1 cellular context compared by ENCODE assay signal in the genomic region with DNA sequence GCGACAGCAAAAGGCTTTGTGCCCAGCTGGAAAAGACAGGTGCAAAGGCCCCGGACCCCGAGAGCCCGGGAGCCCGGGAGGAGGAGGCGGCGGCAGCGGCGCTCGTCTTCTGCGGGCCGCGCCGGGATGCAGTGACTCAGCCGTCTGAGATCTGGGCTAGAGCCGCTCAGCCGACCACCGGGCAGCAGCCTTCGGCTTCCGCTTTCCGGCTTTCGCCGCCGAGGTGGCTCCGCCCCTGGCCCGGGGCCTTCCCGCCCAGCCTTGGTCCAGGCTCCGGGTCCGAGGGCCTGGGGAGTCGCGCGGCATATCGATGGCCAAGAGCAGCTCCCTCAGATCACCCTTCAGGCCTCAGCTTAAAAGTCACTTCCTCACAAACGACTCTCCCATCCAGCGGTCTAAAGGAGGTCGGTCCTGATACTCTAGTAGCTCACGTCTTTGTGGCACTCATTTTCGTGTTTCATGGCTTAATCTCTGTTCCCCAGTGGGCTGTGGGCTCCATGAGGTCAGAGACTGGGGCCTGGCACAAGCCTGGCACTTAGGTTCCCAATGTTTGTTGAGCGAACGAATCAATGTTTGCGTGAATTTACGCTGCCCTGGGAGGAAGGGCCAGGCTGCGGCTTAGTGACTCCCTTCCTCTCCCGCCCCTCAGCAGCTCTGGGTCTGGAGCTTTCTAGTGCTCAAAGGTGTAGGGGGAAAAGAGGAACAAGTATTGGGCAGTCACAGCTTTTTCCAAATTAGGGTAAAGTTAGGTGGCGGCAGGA.
A peak's percentile ranks its signal among the peaks of the same experiment; 100 is the strongest.
TF ChIP-seq lines count a peak whose summit lies in the region.

A gene (minus strand): TSS at position 146 of the 761 bp plus-strand sequence. CDS start 783 bp downstream, outside the sequence.

TF ChIP-seq in HepG2, 621 proteins besides CTCF, POLR2A, EP300 and RAD21 (continued from another document and continues in another):
- TF ChIP-seq GATAD2A (CRISPR knock-in tag; IDR thresholded peaks at IDR 0.05) (no peak; the same call in 1 of the 2 replicates), EEA1 (CRISPR knock-in tag; IDR thresholded peaks at IDR 0.05; ENCODE audit: borderline replicate concordance) (no peak), ATM (IDR thresholded peaks at IDR 0.05; ENCODE audit: borderline replicate concordance) (no peak), TEAD3 (CRISPR knock-in tag; optimal IDR thresholded peaks at IDR 0.05; ENCODE audit: borderline replicate concordance) (no peak), ZNF337 (CRISPR knock-in tag; IDR thresholded peaks at IDR 0.05; ENCODE audit: borderline replicate concordance, low read depth) (no peak), FOSL1 (CRISPR knock-in tag; IDR thresholded peaks at IDR 0.05; ENCODE audit: borderline replicate concordance) (no peak), ZNF850 (CRISPR knock-in tag; conservative IDR thresholded peaks at IDR 0.05) (0 out of 2 replicates have a peak, but pooled peaks have one; percentile 43), ZSCAN9 (CRISPR knock-in tag; IDR thresholded peaks at IDR 0.05; ENCODE audit: borderline replicate concordance) (0 out of 2 replicates have a peak, but pooled peaks have one; percentile 25), ZMYM3 (CRISPR knock-in tag; IDR thresholded peaks at IDR 0.05) (no peak), KDM5B (CRISPR knock-in tag; IDR thresholded peaks at IDR 0.05; ENCODE audit: borderline replicate concordance) (no peak), ZNF563 (CRISPR knock-in tag; IDR thresholded peaks at IDR 0.05) (peak; percentile 45; the same call in 1 of the 2 replicates), ZC3H4 (CRISPR knock-in tag; IDR thresholded peaks at IDR 0.05; ENCODE audit: borderline replicate concordance) (no peak), ZSCAN12 (CRISPR knock-in tag; IDR thresholded peaks at IDR 0.05) (0 out of 2 replicates have a peak, but pooled peaks have one; percentile 47), NFE2L2 (IDR thresholded peaks at IDR 0.05; ENCODE audit: low read length) (peak; percentile 36; the same call in 1 of the 2 replicates), WIZ (CRISPR knock-in tag; IDR thresholded peaks at IDR 0.05) (no peak), NFKB2 (CRISPR knock-in tag; IDR thresholded peaks at IDR 0.05; ENCODE audit: borderline replicate concordance) (peak; percentile 60; the same call in 1 of the 2 replicates), ZNF879 (CRISPR knock-in tag; IDR thresholded peaks at IDR 0.05) (peak; percentile 70; the same call in 1 of the 2 replicates), ZSCAN30 (CRISPR knock-in tag; IDR thresholded peaks at IDR 0.05) (no peak), ZEB1 (IDR thresholded peaks at IDR 0.05; ENCODE audit: insufficient replicate concordance, low read depth) (peak; percentile 33), ZNF776 (CRISPR knock-in tag; IDR thresholded peaks at IDR 0.05) (no peak; the same call in 1 of the 2 replicates), ZNF160 (CRISPR knock-in tag; IDR thresholded peaks at IDR 0.05) (peak; percentile 61; the same call in 1 of the 2 replicates), JUNB (CRISPR knock-in tag; IDR thresholded peaks at IDR 0.05; ENCODE audit: borderline replicate concordance) (no peak), ZNF264 (CRISPR knock-in tag; IDR thresholded peaks at IDR 0.05) (no peak), ZNF782 (CRISPR knock-in tag; IDR thresholded peaks at IDR 0.05; ENCODE audit: borderline replicate concordance) (0 out of 2 replicates have a peak, but pooled peaks have one; percentile 17), KDM2A (CRISPR knock-in tag; IDR thresholded peaks at IDR 0.05; ENCODE audit: borderline replicate concordance, low read depth) (peak; percentile 94)
- TF ChIP-seq, protein P1, sequence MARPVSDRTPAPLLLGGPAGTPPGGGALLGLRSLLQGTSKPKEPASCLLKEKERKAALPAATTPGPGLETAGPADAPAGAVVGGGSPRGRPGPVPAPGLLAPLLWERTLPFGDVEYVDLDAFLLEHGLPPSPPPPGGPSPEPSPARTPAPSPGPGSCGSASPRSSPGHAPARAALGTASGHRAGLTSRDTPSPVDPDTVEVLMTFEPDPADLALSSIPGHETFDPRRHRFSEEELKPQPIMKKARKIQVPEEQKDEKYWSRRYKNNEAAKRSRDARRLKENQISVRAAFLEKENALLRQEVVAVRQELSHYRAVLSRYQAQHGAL (CRISPR knock-in tag; IDR thresholded peaks at IDR 0.05; ENCODE audit: not compliant biosample characterization): peak; percentile 5
- TF ChIP-seq, protein P2, sequence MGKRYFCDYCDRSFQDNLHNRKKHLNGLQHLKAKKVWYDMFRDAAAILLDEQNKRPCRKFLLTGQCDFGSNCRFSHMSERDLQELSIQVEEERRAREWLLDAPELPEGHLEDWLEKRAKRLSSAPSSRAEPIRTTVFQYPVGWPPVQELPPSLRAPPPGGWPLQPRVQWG (CRISPR knock-in tag; IDR thresholded peaks at IDR 0.05; ENCODE audit: borderline replicate concordance, low read depth): no peak
- TF ChIP-seq, protein P3, sequence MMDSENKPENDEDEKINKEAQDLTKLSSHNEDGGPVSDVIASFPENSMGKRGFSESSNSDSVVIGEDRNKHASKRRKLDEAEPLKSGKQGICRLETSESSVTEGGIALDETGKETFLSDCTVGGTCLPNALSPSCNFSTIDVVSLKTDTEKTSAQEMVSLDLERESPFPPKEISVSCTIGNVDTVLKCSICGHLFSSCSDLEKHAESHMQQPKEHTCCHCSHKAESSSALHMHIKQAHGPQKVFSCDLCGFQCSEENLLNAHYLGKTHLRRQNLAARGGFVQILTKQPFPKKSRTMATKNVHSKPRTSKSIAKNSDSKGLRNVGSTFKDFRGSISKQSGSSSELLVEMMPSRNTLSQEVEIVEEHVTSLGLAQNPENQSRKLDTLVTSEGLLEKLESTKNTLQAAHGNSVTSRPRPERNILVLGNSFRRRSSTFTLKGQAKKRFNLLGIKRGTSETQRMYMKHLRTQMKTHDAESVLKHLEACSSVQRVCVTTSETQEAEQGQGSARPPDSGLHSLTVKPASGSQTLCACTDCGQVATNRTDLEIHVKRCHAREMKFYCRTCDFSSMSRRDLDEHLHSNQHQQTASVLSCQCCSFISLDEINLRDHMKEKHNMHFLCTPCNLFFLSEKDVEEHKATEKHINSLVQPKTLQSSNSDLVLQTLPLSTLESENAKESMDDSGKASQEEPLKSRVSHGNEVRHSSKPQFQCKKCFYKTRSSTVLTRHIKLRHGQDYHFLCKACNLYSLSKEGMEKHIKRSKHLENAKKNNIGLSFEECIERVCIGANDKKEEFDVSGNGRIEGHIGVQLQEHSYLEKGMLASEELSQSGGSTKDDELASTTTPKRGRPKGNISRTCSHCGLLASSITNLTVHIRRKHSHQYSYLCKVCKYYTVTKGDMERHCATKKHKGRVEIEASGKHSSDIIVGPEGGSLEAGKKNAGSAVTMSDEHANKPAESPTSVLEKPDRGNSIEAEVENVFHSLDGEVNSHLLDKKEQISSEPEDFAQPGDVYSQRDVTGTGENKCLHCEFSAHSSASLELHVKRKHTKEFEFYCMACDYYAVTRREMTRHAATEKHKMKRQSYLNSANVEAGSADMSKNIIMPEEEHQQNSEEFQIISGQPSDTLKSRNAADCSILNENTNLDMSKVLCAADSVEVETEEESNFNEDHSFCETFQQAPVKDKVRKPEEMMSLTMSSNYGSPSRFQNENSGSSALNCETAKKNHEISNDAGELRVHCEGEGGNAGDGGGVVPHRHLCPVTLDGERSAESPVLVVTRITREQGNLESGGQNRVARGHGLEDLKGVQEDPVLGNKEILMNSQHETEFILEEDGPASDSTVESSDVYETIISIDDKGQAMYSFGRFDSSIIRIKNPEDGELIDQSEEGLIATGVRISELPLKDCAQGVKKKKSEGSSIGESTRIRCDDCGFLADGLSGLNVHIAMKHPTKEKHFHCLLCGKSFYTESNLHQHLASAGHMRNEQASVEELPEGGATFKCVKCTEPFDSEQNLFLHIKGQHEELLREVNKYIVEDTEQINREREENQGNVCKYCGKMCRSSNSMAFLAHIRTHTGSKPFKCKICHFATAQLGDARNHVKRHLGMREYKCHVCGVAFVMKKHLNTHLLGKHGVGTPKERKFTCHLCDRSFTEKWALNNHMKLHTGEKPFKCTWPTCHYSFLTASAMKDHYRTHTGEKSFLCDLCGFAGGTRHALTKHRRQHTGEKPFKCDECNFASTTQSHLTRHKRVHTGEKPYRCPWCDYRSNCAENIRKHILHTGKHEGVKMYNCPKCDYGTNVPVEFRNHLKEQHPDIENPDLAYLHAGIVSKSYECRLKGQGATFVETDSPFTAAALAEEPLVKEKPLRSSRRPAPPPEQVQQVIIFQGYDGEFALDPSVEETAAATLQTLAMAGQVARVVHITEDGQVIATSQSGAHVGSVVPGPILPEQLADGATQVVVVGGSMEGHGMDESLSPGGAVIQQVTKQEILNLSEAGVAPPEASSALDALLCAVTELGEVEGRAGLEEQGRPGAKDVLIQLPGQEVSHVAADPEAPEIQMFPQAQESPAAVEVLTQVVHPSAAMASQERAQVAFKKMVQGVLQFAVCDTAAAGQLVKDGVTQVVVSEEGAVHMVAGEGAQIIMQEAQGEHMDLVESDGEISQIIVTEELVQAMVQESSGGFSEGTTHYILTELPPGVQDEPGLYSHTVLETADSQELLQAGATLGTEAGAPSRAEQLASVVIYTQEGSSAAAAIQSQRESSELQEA (CRISPR knock-in tag; IDR thresholded peaks at IDR 0.05; ENCODE audit: not compliant biosample characterization): no peak
- TF ChIP-seq, protein P4, sequence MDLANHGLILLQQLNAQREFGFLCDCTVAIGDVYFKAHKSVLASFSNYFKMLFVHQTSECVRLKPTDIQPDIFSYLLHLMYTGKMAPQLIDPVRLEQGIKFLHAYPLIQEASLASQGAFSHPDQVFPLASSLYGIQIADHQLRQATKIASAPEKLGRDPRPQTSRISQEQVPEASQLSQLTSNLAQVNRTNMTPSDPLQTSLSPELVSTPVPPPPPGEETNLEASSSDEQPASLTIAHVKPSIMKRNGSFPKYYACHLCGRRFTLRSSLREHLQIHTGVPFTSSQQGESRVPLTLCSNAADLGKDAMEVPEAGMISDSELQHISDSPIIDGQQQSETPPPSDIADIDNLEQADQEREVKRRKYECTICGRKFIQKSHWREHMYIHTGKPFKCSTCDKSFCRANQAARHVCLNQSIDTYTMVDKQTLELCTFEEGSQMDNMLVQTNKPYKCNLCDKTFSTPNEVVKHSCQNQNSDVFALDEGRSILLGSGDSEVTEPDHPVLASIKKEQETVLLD (CRISPR knock-in tag; IDR thresholded peaks at IDR 0.05; ENCODE audit: low read depth): no peak
- TF ChIP-seq, protein P5, sequence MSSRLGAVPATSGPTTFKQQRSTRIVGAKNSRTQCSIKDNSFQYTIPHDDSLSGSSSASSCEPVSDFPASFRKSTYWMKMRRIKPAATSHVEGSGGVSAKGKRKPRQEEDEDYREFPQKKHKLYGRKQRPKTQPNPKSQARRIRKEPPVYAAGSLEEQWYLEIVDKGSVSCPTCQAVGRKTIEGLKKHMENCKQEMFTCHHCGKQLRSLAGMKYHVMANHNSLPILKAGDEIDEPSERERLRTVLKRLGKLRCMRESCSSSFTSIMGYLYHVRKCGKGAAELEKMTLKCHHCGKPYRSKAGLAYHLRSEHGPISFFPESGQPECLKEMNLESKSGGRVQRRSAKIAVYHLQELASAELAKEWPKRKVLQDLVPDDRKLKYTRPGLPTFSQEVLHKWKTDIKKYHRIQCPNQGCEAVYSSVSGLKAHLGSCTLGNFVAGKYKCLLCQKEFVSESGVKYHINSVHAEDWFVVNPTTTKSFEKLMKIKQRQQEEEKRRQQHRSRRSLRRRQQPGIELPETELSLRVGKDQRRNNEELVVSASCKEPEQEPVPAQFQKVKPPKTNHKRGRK (CRISPR knock-in tag; IDR thresholded peaks at IDR 0.05): no peak
- TF ChIP-seq, protein P6, sequence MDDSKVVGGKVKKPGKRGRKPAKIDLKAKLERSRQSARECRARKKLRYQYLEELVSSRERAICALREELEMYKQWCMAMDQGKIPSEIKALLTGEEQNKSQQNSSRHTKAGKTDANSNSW (CRISPR knock-in tag; IDR thresholded peaks at IDR 0.05; ENCODE audit: borderline replicate concordance): no peak
- TF ChIP-seq, protein P7, sequence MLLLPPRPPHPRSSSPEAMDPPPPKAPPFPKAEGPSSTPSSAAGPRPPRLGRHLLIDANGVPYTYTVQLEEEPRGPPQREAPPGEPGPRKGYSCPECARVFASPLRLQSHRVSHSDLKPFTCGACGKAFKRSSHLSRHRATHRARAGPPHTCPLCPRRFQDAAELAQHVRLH (CRISPR knock-in tag; IDR thresholded peaks at IDR 0.05; ENCODE audit: borderline replicate concordance, low read depth): peak; percentile 76; the same call in 1 of the 2 replicates
- TF ChIP-seq, protein P8, sequence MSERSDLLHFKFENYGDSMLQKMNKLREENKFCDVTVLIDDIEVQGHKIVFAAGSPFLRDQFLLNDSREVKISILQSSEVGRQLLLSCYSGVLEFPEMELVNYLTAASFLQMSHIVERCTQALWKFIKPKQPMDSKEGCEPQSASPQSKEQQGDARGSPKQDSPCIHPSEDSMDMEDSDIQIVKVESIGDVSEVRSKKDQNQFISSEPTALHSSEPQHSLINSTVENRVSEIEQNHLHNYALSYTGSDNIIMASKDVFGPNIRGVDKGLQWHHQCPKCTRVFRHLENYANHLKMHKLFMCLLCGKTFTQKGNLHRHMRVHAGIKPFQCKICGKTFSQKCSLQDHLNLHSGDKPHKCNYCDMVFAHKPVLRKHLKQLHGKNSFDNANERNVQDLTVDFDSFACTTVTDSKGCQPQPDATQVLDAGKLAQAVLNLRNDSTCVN (CRISPR knock-in tag; IDR thresholded peaks at IDR 0.05; ENCODE audit: borderline replicate concordance): peak; percentile 45; the same call in 1 of the 2 replicates
- TF ChIP-seq, protein P9, sequence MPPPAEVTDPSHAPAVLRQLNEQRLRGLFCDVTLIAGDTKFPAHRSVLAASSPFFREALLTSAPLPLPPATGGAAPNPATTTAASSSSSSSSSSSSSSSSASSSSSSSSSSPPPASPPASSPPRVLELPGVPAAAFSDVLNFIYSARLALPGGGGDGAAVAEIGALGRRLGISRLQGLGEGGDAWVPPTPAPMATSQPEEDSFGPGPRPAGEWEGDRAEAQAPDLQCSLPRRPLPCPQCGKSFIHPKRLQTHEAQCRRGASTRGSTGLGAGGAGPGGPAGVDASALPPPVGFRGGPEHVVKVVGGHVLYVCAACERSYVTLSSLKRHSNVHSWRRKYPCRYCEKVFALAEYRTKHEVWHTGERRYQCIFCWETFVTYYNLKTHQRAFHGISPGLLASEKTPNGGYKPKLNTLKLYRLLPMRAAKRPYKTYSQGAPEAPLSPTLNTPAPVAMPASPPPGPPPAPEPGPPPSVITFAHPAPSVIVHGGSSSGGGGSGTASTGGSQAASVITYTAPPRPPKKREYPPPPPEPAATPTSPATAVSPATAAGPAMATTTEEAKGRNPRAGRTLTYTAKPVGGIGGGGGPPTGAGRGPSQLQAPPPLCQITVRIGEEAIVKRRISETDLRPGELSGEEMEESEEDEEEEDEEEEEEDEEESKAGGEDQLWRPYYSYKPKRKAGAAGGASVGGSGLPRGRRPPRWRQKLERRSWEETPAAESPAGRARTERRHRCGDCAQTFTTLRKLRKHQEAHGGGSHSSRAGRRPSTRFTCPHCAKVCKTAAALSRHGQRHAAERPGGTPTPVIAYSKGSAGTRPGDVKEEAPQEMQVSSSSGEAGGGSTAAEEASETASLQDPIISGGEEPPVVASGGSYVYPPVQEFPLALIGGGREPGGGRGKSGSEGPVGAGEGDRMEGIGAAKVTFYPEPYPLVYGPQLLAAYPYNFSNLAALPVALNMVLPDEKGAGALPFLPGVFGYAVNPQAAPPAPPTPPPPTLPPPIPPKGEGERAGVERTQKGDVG (CRISPR knock-in tag; IDR thresholded peaks at IDR 0.05; ENCODE audit: borderline replicate concordance): no peak; the same call in 1 of the 2 replicates
